In genomic region chr1:207606362-207606755, GRCh38 we compare ENCODE assay signal across 31 cellular contexts. TPM values are rescaled to one million over a fixed set of nuclear protein-coding genes. Genes with fewer than 3 reads are reported as not detected.
"Had no signal": no experiment of that assay in that cellular context is flagged by ENCODE, and none has a peak within 500 bp of the region (broad histone marks: within the 10 kb centered on the region; RNA-seq: fewer than 3 reads in every experiment).

No MANE protein-coding gene starts in this region.

- H3K79me2 ChIP-seq: parathyroid adenoma had no signal

- H3K36me3 ChIP-seq: colonic mucosa, esophagus squamous epithelium, lower lobe of right lung, neural progenitor cell, suprapubic skin, transverse colon, upper lobe of right lung, uterus had no signal

- H3K4me3 ChIP-seq: colonic mucosa, esophagus squamous epithelium, lower lobe of right lung, mucosa of descending colon, neural progenitor cell, smooth muscle cell, suprapubic skin, transverse colon, upper lobe of right lung, uterus had no signal

- H3K4me2 ChIP-seq: neural progenitor cell, smooth muscle cell had no signal

- H3K9me3 ChIP-seq: colonic mucosa, esophagus squamous epithelium, lower lobe of right lung, mucosa of descending colon, suprapubic skin, transverse colon, upper lobe of right lung, uterus had no signal

- ATAC-seq: left ventricle myocardium superior; lower lobe of right lung; mucosa of descending colon; sciatic nerve; stimulated activated naive CD8-positive, alpha-beta T cell treated with anti-CD3 and anti-CD28 coated beads, Interleukin-15, amount 100 ng/mL, for 72 hours; upper lobe of right lung had no signal

- H3K27me3 ChIP-seq: colonic mucosa, esophagus squamous epithelium, neural progenitor cell, suprapubic skin, transverse colon, upper lobe of right lung, uterus had no signal

- H3K9ac ChIP-seq: neural progenitor cell, parathyroid adenoma had no signal

- H2AFZ ChIP-seq: neural progenitor cell, parathyroid adenoma had no signal

- H3K27ac ChIP-seq: colonic mucosa, esophagus squamous epithelium, lower lobe of right lung, neural progenitor cell, parathyroid adenoma, suprapubic skin, transverse colon, upper lobe of right lung, uterus had no signal

- FAIRE-seq: frontal cortex had no signal

- DNase-seq: colonic mucosa; effector CD8-positive, alpha-beta T cell; endodermal cell; erythroblast; esophagus squamous epithelium; hypothalamus; immature natural killer cell; islet precursor cell; left ventricle myocardium superior; lower lobe of right lung; mesenchymal stem cell; mucosa of descending colon; naive B cell; stimulated activated CD4-positive, alpha-beta T cell treated with anti-CD3 and anti-CD28 coated beads, Interleukin-12 subunit alpha, Interleukin-12 subunit beta, amount 100 ng/mL, for 4 hours; stimulated activated CD4-positive, alpha-beta T cell treated with anti-CD3 and anti-CD28 coated beads, Interleukin-1b, Interleukin-23, amount 100 ng/mL, for 48 hours; stimulated activated CD4-positive, alpha-beta T cell treated with anti-CD3 and anti-CD28 coated beads, Interleukin-4, amount 100 ng/mL, for 1 hour; stimulated activated CD8-positive, alpha-beta memory T cell treated with anti-CD3 and anti-CD28 coated beads, Interleukin-4, amount 100 ng/mL, for 48 hours; stimulated activated naive CD4-positive, alpha-beta T cell; stimulated activated naive CD8-positive, alpha-beta T cell treated with anti-CD3 and anti-CD28 coated beads, Interleukin-15, amount 100 ng/mL, for 72 hours; transverse colon; upper lobe of right lung; uterus had no signal

- H3K4me1 ChIP-seq: colonic mucosa, esophagus squamous epithelium, lower lobe of right lung, neural progenitor cell, parathyroid adenoma, suprapubic skin, transverse colon, upper lobe of right lung, uterus had no signal

RNA-seq across cellular contexts. Expression of gene CR1L, which starts 38.6 kb away (rescaled TPM):
- total RNA-seq: colonic mucosa, esophagus squamous epithelium, frontal cortex, left ventricle myocardium superior, mesothelial cell of epicardium, mucosa of descending colon, osteoblast, progenitor cell of endocrine pancreas, smooth muscle cell, suprapubic skin, transverse colon, upper lobe of right lung had no signal
